In the genomic region with DNA sequence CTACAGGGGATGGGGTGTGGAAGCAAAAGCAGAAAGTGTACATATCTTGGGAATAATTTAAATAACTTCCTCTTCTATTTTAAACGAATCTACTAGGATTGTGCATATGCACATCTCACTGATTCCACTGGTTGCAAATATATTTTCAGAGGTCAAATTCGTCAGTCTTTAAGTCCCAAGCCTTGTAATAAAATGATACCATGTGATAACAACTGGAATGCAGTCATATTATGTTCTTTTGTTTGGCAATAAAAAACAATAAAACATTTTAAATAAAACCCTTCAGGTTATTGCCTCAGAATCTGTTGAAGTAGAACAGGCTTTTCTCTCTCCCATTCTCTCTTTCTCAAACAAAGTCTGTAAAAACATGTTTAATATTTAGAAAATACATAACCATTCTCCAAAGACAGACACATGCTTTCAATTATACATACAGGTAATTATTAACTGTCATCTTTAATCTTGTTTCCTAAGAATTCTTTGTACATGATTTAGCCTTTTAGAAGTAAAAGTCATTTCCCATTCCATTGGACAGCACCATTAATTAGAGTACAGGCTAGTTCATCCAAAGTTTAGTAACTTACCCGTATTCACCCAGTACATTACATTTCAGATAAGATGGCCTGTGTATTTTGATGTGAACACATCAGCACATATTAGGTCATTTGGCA, we compare ENCODE assay signal across 25 cellular contexts.
DNase-seq lines count a peak whose midpoint lies in the region; ATAC-seq, FAIRE-seq and TF ChIP-seq lines count a peak whose summit lies in the region.
"Had no signal": no experiment of that assay in that cellular context is flagged by ENCODE, and none has a peak within 500 bp of the region (broad histone marks: within the 10 kb centered on the region; RNA-seq: fewer than 3 reads in every experiment).

No MANE protein-coding gene starts in this region.

- H3K79me2 ChIP-seq in SK-N-SH (ENCODE audit: insufficient read depth) = no peaks in the 10 kb centered on the region

- 22% methylated on average over 3 of the region's 3 CpGs for WGBS in SK-N-SH (ENCODE audit: low lambda C conversion rate)
- WGBS in small intestine, 3 donors = 32 to 54% (median 40%) methylated on average over 3 of the region's 3 CpGs

- H3K4me1 ChIP-seq in SK-N-SH (ENCODE audit: control insufficient read depth in 1 of 2, insufficient read depth in 2 of 2, low read depth in 1 of 2, low read length in 1 of 2) = no peaks in the 10 kb centered on the region; a peak in 1 of 4 replicates
- H3K4me1 ChIP-seq in mucosa of descending colon (ENCODE audit: low read depth) = peaks cover 3% of the 10 kb centered on the region
- H3K4me1 ChIP-seq in small intestine (ENCODE audit: control insufficient read depth in 2 of 2, insufficient read depth in 1 of 2, low read depth in 1 of 2, low read length in 1 of 2) = no peaks in the 10 kb centered on the region
- no peaks in the 10 kb centered on the region for H3K4me1 ChIP-seq in right atrium auricular region
- H3K4me1 ChIP-seq: BLaER1, Caco-2 had no signal

- no peaks in the 10 kb centered on the region for H4K20me1 ChIP-seq in SK-N-SH (ENCODE audit: insufficient read depth)
- H4K20me1 ChIP-seq: BLaER1 had no signal

- TF ChIP-seq CTCF in SK-N-SH (IDR thresholded peaks at IDR 0.05) (no peak), fibroblast of the aortic adventitia (IDR thresholded peaks at IDR 0.05; ENCODE audit: insufficient read depth, low read length) (no peak), mucosa of descending colon (IDR thresholded peaks at IDR 0.05) (no peak), right atrium auricular region (IDR thresholded peaks at IDR 0.05) (no peak)

- H3K27ac Mint-ChIP-seq in activated naive CD8-positive, alpha-beta T cell treated with anti-CD3 and anti-CD28 coated beads for 36 hours = no peak overlapping the region
- H3K27ac Mint-ChIP-seq: B cell; CD4-positive, CD25-positive, alpha-beta regulatory T cell; CD8-positive, alpha-beta T cell had no signal

- H3K4me3 ChIP-seq in SK-N-SH (ENCODE audit: low read depth in 2 of 2, low read length in 1 of 2) = no peak overlapping the region
- no peak overlapping the region for H3K4me3 ChIP-seq in fibroblast of the aortic adventitia (ENCODE audit: low read depth, low read length)
- H3K4me3 ChIP-seq in mucosa of descending colon = no peak overlapping the region
- H3K4me3 ChIP-seq in small intestine (ENCODE audit: low read depth in 1 of 2, low read length in 2 of 2) = no peak overlapping the region
- H3K4me3 ChIP-seq in right atrium auricular region = no peak overlapping the region
- H3K4me3 ChIP-seq: BLaER1, GM12878, GM23248 had no signal

- H3K9me2 ChIP-seq in SK-N-SH = no peaks in the 10 kb centered on the region

- peaks cover 0 to 2% of the 10 kb centered on the region in 2 experiments for H3K36me3 ChIP-seq in SK-N-SH (replicated peaks in 1 of 2; ENCODE audit: control insufficient read depth in 1 of 2, insufficient read depth in 2 of 2, low read length in 1 of 2)
- H3K36me3 ChIP-seq in mucosa of descending colon (ENCODE audit: low read depth) = no peaks in the 10 kb centered on the region
- H3K36me3 ChIP-seq in small intestine (ENCODE audit: control insufficient read depth in 2 of 2, insufficient read depth in 2 of 2, low read length in 2 of 2) = no peaks in the 10 kb centered on the region
- H3K36me3 ChIP-seq in right atrium auricular region = no peaks in the 10 kb centered on the region
- H3K36me3 ChIP-seq: BLaER1 had no signal

- no peak overlapping the region for H3K9ac ChIP-seq in SK-N-SH
- H3K9ac ChIP-seq: BLaER1, GM23248 had no signal

- CTCF ChIA-PET in SK-N-SH (lab: Yijun Ruan, JAX) = no interaction called here

- H3K9me3 Mint-ChIP-seq in activated naive CD8-positive, alpha-beta T cell treated with anti-CD3 and anti-CD28 coated beads for 36 hours = peaks cover 2% of the 10 kb centered on the region

- TF ChIP-seq RAD21 in SK-N-SH (IDR thresholded peaks at IDR 0.05; ENCODE audit: low read length) = no peak

- no peak for FAIRE-seq in small intestine (lab: Jason Lieb, UNC)
- FAIRE-seq: A204.1, GM12878, GM19239, H1 had no signal

- no peaks in the 10 kb centered on the region for H3K36me3 Mint-ChIP-seq in activated naive CD8-positive, alpha-beta T cell treated with anti-CD3 and anti-CD28 coated beads for 36 hours
- H3K36me3 Mint-ChIP-seq: CD4-positive, CD25-positive, alpha-beta regulatory T cell; CD8-positive, alpha-beta T cell had no signal

- POLR2A ChIA-PET in SK-N-SH (lab: Yijun Ruan, JAX) = no interaction called here

- H3K27me3 Mint-ChIP-seq in activated naive CD8-positive, alpha-beta T cell treated with anti-CD3 and anti-CD28 coated beads for 36 hours = no peaks in the 10 kb centered on the region
- H3K27me3 Mint-ChIP-seq: B cell; CD4-positive, CD25-positive, alpha-beta regulatory T cell had no signal

- DNase-seq in SK-N-SH (no peak), fibroblast of the aortic adventitia (ENCODE audit: low read depth) (peak; percentile 14), mucosa of descending colon (no peak), small intestine (peak; percentile 20), NCI-H345 treated with DMSO at 0.1 percent for 48 hours (lab: John Stamatoyannopoulos, UW; ENCODE audit: unreplicated experiment) (no peak), right atrium auricular region (ENCODE audit: low spot score) (no peak)
- no peak for DNase-seq in activated naive CD8-positive, alpha-beta T cell treated with anti-CD3 and anti-CD28 coated beads for 36 hours
- DNase-seq: Caco-2; CD4-positive, CD25-positive, alpha-beta regulatory T cell; CD8-positive, alpha-beta T cell; DMS79; EL; GDM1; GM23248; H7; HCEC 1CT had no signal

- H3K27ac ChIP-seq in SK-N-SH (ENCODE audit: low read depth in 2 of 2, low read length in 1 of 2) (no peak overlapping the region), small intestine (ENCODE audit: low read depth in 1 of 2, low read length in 1 of 2) (no peak overlapping the region), right atrium auricular region (no peak overlapping the region)
- H3K27ac ChIP-seq: 22Rv1, BLaER1, C4-2B, GM23248 had no signal

- ATAC-seq in SK-N-SH treated with all-trans-retinoic acid at 6 μM for 48 hours (no peak), mucosa of descending colon (peak; percentile 75)
- ATAC-seq: CD8-positive, alpha-beta T cell; GM12878 had no signal

- H3K4me1 Mint-ChIP-seq in activated naive CD8-positive, alpha-beta T cell treated with anti-CD3 and anti-CD28 coated beads for 36 hours = no peaks in the 10 kb centered on the region
- H3K4me1 Mint-ChIP-seq: B cell; CD4-positive, CD25-positive, alpha-beta regulatory T cell had no signal

- H3K4me2 ChIP-seq in SK-N-SH = no peak overlapping the region
- H3K4me2 ChIP-seq: BLaER1 had no signal

- H3K27me3 ChIP-seq in SK-N-SH (ENCODE audit: insufficient read depth) = no peaks in the 10 kb centered on the region
- H3K27me3 ChIP-seq in small intestine (ENCODE audit: control insufficient read depth in 2 of 2, insufficient read depth in 2 of 2, low read length in 2 of 2) = no peaks in the 10 kb centered on the region
- no peaks in the 10 kb centered on the region for H3K27me3 ChIP-seq in right atrium auricular region
- H3K27me3 ChIP-seq: BLaER1 had no signal

- H3K9me3 ChIP-seq in SK-N-SH (no peaks in the 10 kb centered on the region), mucosa of descending colon (no peaks in the 10 kb centered on the region), small intestine (ENCODE audit: control insufficient read depth, low read depth) (no peaks in the 10 kb centered on the region), right atrium auricular region (no peaks in the 10 kb centered on the region)
- H3K9me3 ChIP-seq: BLaER1, Caco-2 had no signal

- TF ChIP-seq EP300 in SK-N-SH (IDR thresholded peaks at IDR 0.05; ENCODE audit: borderline replicate concordance in 1 of 2, low read depth in 1 of 2, low read length in 1 of 2) = no peak

- no peaks in the 10 kb centered on the region for H3F3A ChIP-seq in SK-N-SH (replicated peaks; ENCODE audit: insufficient read depth)

- no peak overlapping the region for H2AFZ ChIP-seq in SK-N-SH (ENCODE audit: low read depth)
- H2AFZ ChIP-seq: GM23248 had no signal

- intact Hi-C loops in mucosa of descending colon (cut with DNase I, micrococcal nuclease) = no loop called here

- no peak overlapping the region for H3K4me3 Mint-ChIP-seq in activated naive CD8-positive, alpha-beta T cell treated with anti-CD3 and anti-CD28 coated beads for 36 hours
- H3K4me3 Mint-ChIP-seq: B cell; CD4-positive, CD25-positive, alpha-beta regulatory T cell; CD8-positive, alpha-beta T cell had no signal

TF ChIP-seq in SK-N-SH treated with all-trans-retinoic acid at 6 μM for 48 hours, 23 proteins besides CTCF, POLR2A, EP300 and RAD21:
- TF ChIP-seq ZFP3 (CRISPR knock-in tag; IDR thresholded peaks at IDR 0.05) (no peak), ZC3H10 (CRISPR knock-in tag; IDR thresholded peaks at IDR 0.05) (peak; percentile 74), ISL1 (CRISPR knock-in tag; IDR thresholded peaks at IDR 0.05) (peak; percentile 55), ZNF8 (CRISPR knock-in tag; IDR thresholded peaks at IDR 0.05) (no peak), ZNF565 (CRISPR knock-in tag; conservative IDR thresholded peaks at IDR 0.05; ENCODE audit: low read depth) (no peak), GLIS3 (CRISPR knock-in tag; IDR thresholded peaks at IDR 0.05) (no peak)
TF ChIP-seq in SK-N-SH treated with all-trans-retinoic acid at 6 μM for 48 hours: peak in this region for 2.

TF ChIP-seq in SK-N-SH, 30 proteins besides CTCF, POLR2A, EP300 and RAD21:
- no peak for TF ChIP-seq FOSL2 (IDR thresholded peaks at IDR 0.05; ENCODE audit: borderline replicate concordance, low read depth)
- TF ChIP-seq EZH2phosphoT487 (IDR thresholded peaks at IDR 0.05; ENCODE audit: borderline replicate concordance, low read depth) = no peak
- TF ChIP-seq RCOR1 (IDR thresholded peaks at IDR 0.05; ENCODE audit: low read length) = no peak
- TF ChIP-seq, protein P1, sequence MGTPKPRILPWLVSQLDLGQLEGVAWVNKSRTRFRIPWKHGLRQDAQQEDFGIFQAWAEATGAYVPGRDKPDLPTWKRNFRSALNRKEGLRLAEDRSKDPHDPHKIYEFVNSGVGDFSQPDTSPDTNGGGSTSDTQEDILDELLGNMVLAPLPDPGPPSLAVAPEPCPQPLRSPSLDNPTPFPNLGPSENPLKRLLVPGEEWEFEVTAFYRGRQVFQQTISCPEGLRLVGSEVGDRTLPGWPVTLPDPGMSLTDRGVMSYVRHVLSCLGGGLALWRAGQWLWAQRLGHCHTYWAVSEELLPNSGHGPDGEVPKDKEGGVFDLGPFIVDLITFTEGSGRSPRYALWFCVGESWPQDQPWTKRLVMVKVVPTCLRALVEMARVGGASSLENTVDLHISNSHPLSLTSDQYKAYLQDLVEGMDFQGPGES (IDR thresholded peaks at IDR 0.05; ENCODE audit: low read depth, low read length) = no peak

Comparison
In these comparisons a context has a peak if more than half of its experiments do, and no peak if none do; other contexts are left out.
1. DNase-seq: peak in fibroblast of the aortic adventitia (single experiment) and small intestine (single experiment); none in SK-N-SH (single experiment), mucosa of descending colon (0 of 3), NCI-H345 treated with DMSO at 0.1 percent for 48 hours (single experiment), right atrium auricular region (single experiment) and activated naive CD8-positive, alpha-beta T cell treated with anti-CD3 and anti-CD28 coated beads for 36 hours (single experiment).